14 cellular contexts compared by ENCODE assay signal in the genomic region with DNA sequence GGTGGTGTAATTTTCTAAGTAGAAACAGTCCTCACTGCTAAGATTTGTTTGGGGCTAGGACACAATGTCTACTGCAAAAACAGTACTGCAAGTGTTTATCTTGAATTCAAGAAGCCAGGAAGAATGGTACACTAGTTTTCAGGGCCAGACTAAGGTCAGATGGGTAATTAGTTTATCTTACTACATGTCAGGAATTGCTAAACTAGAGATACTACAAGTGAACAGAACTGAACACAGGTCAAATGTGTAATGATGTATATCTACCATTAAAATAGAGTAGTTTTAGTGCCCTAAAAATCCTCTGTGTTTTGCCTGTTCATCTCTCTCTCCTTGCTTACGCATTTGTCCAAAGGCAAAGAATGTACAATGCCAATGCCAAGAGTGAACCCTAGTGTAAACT. TPM values are rescaled to one million over a fixed set of nuclear protein-coding genes. Genes with fewer than 3 reads are reported as not detected.
DNase-seq lines count a peak whose midpoint lies in the region; ATAC-seq and TF ChIP-seq lines count a peak whose summit lies in the region.
"Had no signal": no experiment of that assay in that cellular context is flagged by ENCODE, and none has a peak within 500 bp of the region (broad histone marks: within the 10 kb centered on the region; RNA-seq: fewer than 3 reads in every experiment).

No MANE protein-coding gene starts in this region.

- H3K27me3 Mint-ChIP-seq in T-helper 1 cell treated with Interleukin-12 subunit alpha and Interleukin-12 subunit beta and Interleukin-4 antibody, amounts not matched to agents 30 μg/mL and 1 μg/mL, for 36 hours (ENCODE audit: low read depth) = no peaks in the 10 kb centered on the region
- H3K27me3 Mint-ChIP-seq in WTC11 (ENCODE audit: low read depth) = no peaks in the 10 kb centered on the region
- H3K27me3 Mint-ChIP-seq in natural killer cell treated with Interleukin-12 subunit alpha and Interleukin-12 subunit beta and Interleukin-15 and Interleukin-18, amount 100 ng/mL, for 72 hours = no peaks in the 10 kb centered on the region

- CTCF ChIA-PET in WTC11 (lab: Charles Lee) = no interaction called here

- H3K4me1 Mint-ChIP-seq in T-helper 1 cell treated with Interleukin-12 subunit alpha and Interleukin-12 subunit beta and Interleukin-4 antibody, amounts not matched to agents 30 μg/mL and 1 μg/mL, for 36 hours (ENCODE audit: low read depth) = peaks cover 25% of the 10 kb centered on the region
- peaks cover 14% of the 10 kb centered on the region for H3K4me1 Mint-ChIP-seq in WTC11
- peaks cover 16 to 29% of the 10 kb centered on the region in 2 donors for H3K4me1 Mint-ChIP-seq in natural killer cell treated with Interleukin-12 subunit alpha and Interleukin-12 subunit beta and Interleukin-15 and Interleukin-18, amount 100 ng/mL, for 72 hours (ENCODE audit: low read depth in 2 of 2)

- H3K9me3 Mint-ChIP-seq in T-helper 1 cell treated with Interleukin-12 subunit alpha and Interleukin-12 subunit beta and Interleukin-4 antibody, amounts not matched to agents 30 μg/mL and 1 μg/mL, for 36 hours = no peaks in the 10 kb centered on the region
- no peaks in the 10 kb centered on the region for H3K9me3 Mint-ChIP-seq in WTC11
- H3K9me3 Mint-ChIP-seq in natural killer cell treated with Interleukin-12 subunit alpha and Interleukin-12 subunit beta and Interleukin-15 and Interleukin-18, amount 100 ng/mL, for 72 hours = no peaks in the 10 kb centered on the region

- peaks cover 60% of the 10 kb centered on the region for H3K36me3 Mint-ChIP-seq in T-helper 1 cell treated with Interleukin-12 subunit alpha and Interleukin-12 subunit beta and Interleukin-4 antibody, amounts not matched to agents 30 μg/mL and 1 μg/mL, for 36 hours (ENCODE audit: low read depth)
- peaks cover 61% of the 10 kb centered on the region for H3K36me3 Mint-ChIP-seq in WTC11
- peaks cover 45% of the 10 kb centered on the region for H3K36me3 Mint-ChIP-seq in natural killer cell treated with Interleukin-12 subunit alpha and Interleukin-12 subunit beta and Interleukin-15 and Interleukin-18, amount 100 ng/mL, for 72 hours

- no peak for DNase-seq in T-helper 1 cell
- DNase-seq in WTC11 (ENCODE audit: low spot score) = no peak
- DNase-seq in natural killer cell treated with Interleukin-12 subunit alpha and Interleukin-12 subunit beta and Interleukin-15 and Interleukin-18, amount 100 ng/mL, for 72 hours (ENCODE audit: low spot score) = no peak
- no peak for DNase-seq in NCI-H1092 (lab: John Stamatoyannopoulos, UW)
- DNase-seq: activated CD4-positive, CD25-positive, alpha-beta regulatory T cell; activated effector memory CD4-positive, alpha-beta T cell treated with anti-CD3 and anti-CD28 coated beads, Interleukin-2, amount 50 U/mL, for 16 hours; DMS 273 treated with DMSO at 0.1 percent for 48 hours; left ventricle myocardium superior; NCI-H2081; NCI-H774; stimulated activated CD4-positive, alpha-beta T cell treated with anti-CD3 and anti-CD28 coated beads, Interleukin-12 subunit alpha, Interleukin-12 subunit beta, amount 100 ng/mL, for 4 hours; trophoblast cell had no signal

- H3K27ac Mint-ChIP-seq in T-helper 1 cell treated with Interleukin-12 subunit alpha and Interleukin-12 subunit beta and Interleukin-4 antibody, amounts not matched to agents 30 μg/mL and 1 μg/mL, for 36 hours = peak overlapping the region; percentile 28
- 0 out of 2 replicates have a peak overlapping the region, but pooled peaks have one; percentile 64 for H3K27ac Mint-ChIP-seq in WTC11
- H3K27ac Mint-ChIP-seq in natural killer cell treated with Interleukin-12 subunit alpha and Interleukin-12 subunit beta and Interleukin-15 and Interleukin-18, amount 100 ng/mL, for 72 hours = peak overlapping the region; percentile 62 to 64

- no peak for ATAC-seq in WTC11
- ATAC-seq in natural killer cell treated with Interleukin-12 subunit alpha and Interleukin-12 subunit beta and Interleukin-15 and Interleukin-18, amount 100 ng/mL, for 72 hours = no peak
- ATAC-seq in HG02571 (IDR thresholded peaks at IDR 0.05; ENCODE audit: unreplicated experiment) = no peak
- ATAC-seq: left ventricle myocardium superior had no signal

- TF ChIP-seq CTCF in WTC11 (IDR thresholded peaks at IDR 0.05) = no peak

- H3K4me3 Mint-ChIP-seq in T-helper 1 cell treated with Interleukin-12 subunit alpha and Interleukin-12 subunit beta and Interleukin-4 antibody, amounts not matched to agents 30 μg/mL and 1 μg/mL, for 36 hours = no peak overlapping the region
- no peak overlapping the region for H3K4me3 Mint-ChIP-seq in WTC11
- no peak overlapping the region for H3K4me3 Mint-ChIP-seq in natural killer cell treated with Interleukin-12 subunit alpha and Interleukin-12 subunit beta and Interleukin-15 and Interleukin-18, amount 100 ng/mL, for 72 hours

- POLR2A ChIA-PET in WTC11 (lab: Charles Lee) = no interaction called here

TF ChIP-seq in WTC11, 78 proteins besides CTCF, POLR2A, EP300 and RAD21:
- TF ChIP-seq NFATC4 (CRISPR knock-in tag; IDR thresholded peaks at IDR 0.05) (no peak), SMAD3 (CRISPR knock-in tag; IDR thresholded peaks at IDR 0.05; ENCODE audit: borderline replicate concordance) (no peak), RORB (CRISPR knock-in tag; IDR thresholded peaks at IDR 0.05) (no peak), MXD4 (CRISPR knock-in tag; IDR thresholded peaks at IDR 0.05; ENCODE audit: borderline replicate concordance) (no peak), HMGA2 (CRISPR knock-in tag; IDR thresholded peaks at IDR 0.05) (no peak), GTF2I (CRISPR knock-in tag; conservative IDR thresholded peaks at IDR 0.05) (no peak), IRF2 (CRISPR knock-in tag; IDR thresholded peaks at IDR 0.05; ENCODE audit: borderline replicate concordance, low read depth) (no peak), JAZF1 (CRISPR knock-in tag; IDR thresholded peaks at IDR 0.05) (no peak), KAT7 (CRISPR knock-in tag; IDR thresholded peaks at IDR 0.05; ENCODE audit: borderline replicate concordance) (no peak), NFE2L1 (CRISPR knock-in tag; IDR thresholded peaks at IDR 0.05) (no peak), GRHL2 (CRISPR knock-in tag; IDR thresholded peaks at IDR 0.05; ENCODE audit: insufficient replicate concordance, severe bottlenecking) (no peak), ZNF317 (CRISPR knock-in tag; IDR thresholded peaks at IDR 0.05; ENCODE audit: borderline replicate concordance, low read depth) (no peak), NFYB (CRISPR knock-in tag; conservative IDR thresholded peaks at IDR 0.05; ENCODE audit: low read depth) (no peak), TCF7 (CRISPR knock-in tag; IDR thresholded peaks at IDR 0.05; ENCODE audit: low read depth) (no peak), MYBL2 (CRISPR knock-in tag; IDR thresholded peaks at IDR 0.05) (no peak)
- TF ChIP-seq, protein P1, sequence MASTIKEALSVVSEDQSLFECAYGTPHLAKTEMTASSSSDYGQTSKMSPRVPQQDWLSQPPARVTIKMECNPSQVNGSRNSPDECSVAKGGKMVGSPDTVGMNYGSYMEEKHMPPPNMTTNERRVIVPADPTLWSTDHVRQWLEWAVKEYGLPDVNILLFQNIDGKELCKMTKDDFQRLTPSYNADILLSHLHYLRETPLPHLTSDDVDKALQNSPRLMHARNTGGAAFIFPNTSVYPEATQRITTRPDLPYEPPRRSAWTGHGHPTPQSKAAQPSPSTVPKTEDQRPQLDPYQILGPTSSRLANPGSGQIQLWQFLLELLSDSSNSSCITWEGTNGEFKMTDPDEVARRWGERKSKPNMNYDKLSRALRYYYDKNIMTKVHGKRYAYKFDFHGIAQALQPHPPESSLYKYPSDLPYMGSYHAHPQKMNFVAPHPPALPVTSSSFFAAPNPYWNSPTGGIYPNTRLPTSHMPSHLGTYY (CRISPR knock-in tag; IDR thresholded peaks at IDR 0.05) = no peak
- TF ChIP-seq, protein P2, sequence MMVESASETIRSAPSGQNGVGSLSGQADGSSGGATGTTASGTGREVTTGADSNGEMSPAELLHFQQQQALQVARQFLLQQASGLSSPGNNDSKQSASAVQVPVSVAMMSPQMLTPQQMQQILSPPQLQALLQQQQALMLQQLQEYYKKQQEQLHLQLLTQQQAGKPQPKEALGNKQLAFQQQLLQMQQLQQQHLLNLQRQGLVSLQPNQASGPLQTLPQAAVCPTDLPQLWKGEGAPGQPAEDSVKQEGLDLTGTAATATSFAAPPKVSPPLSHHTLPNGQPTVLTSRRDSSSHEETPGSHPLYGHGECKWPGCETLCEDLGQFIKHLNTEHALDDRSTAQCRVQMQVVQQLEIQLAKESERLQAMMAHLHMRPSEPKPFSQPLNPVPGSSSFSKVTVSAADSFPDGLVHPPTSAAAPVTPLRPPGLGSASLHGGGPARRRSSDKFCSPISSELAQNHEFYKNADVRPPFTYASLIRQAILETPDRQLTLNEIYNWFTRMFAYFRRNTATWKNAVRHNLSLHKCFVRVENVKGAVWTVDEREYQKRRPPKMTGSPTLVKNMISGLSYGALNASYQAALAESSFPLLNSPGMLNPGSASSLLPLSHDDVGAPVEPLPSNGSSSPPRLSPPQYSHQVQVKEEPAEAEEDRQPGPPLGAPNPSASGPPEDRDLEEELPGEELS (CRISPR knock-in tag; IDR thresholded peaks at IDR 0.05) = no peak
- TF ChIP-seq, protein P3, sequence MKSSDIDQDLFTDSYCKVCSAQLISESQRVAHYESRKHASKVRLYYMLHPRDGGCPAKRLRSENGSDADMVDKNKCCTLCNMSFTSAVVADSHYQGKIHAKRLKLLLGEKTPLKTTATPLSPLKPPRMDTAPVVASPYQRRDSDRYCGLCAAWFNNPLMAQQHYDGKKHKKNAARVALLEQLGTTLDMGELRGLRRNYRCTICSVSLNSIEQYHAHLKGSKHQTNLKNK (CRISPR knock-in tag; IDR thresholded peaks at IDR 0.05) = no peak

RNA-seq across cellular contexts. Expression of a gene that starts 2.3 kb away (rescaled TPM):
- 4,004 to 4,366 TPM (median 4,314 TPM) in 3 replicates for total RNA-seq in WTC11 (2021)
- 1,000 to 10,000 TPM; 2,363 to 2,700 TPM for total RNA-seq in natural killer cell treated with Interleukin-12 subunit alpha and Interleukin-12 subunit beta and Interleukin-15 and Interleukin-18, amount 100 ng/mL, for 72 hours

RNA-seq across cellular contexts. Expression of a gene that starts 4.0 kb away (rescaled TPM):
- total RNA-seq in WTC11 (2021) = 11.3 to 13.6 TPM (median 13.1 TPM) in 3 replicates
- total RNA-seq in natural killer cell treated with Interleukin-12 subunit alpha and Interleukin-12 subunit beta and Interleukin-15 and Interleukin-18, amount 100 ng/mL, for 72 hours = 10 to 100 TPM; 11.4 to 14.9 TPM

RNA-seq across cellular contexts. Expression of a gene that starts 9.7 kb away (rescaled TPM):
- 198 to 249 TPM (median 199 TPM) in 3 replicates for total RNA-seq in WTC11 (2021)
- 100 to 1,000 TPM; 233 to 318 TPM for total RNA-seq in natural killer cell treated with Interleukin-12 subunit alpha and Interleukin-12 subunit beta and Interleukin-15 and Interleukin-18, amount 100 ng/mL, for 72 hours

RNA-seq across cellular contexts. Expression of a gene that starts 14.0 kb away (rescaled TPM):
- total RNA-seq in WTC11 (2021) = 77.7 to 80.8 TPM (median 80.1 TPM) in 3 replicates
- 100 to 1,000 TPM in 1 of 2 donors, 10 to 100 TPM in 1; 89.3 to 120 TPM for total RNA-seq in natural killer cell treated with Interleukin-12 subunit alpha and Interleukin-12 subunit beta and Interleukin-15 and Interleukin-18, amount 100 ng/mL, for 72 hours

RNA-seq across cellular contexts. Expression of a gene that starts 34.1 kb away (rescaled TPM):
- total RNA-seq in WTC11 (2021) = 49.2 to 64.3 TPM (median 52.4 TPM) in 3 replicates
- total RNA-seq in natural killer cell treated with Interleukin-12 subunit alpha and Interleukin-12 subunit beta and Interleukin-15 and Interleukin-18, amount 100 ng/mL, for 72 hours = not detected
